ENCODE assay signal across 14 cellular contexts in genomic region chr20:37567671-37568588, GRCh38. TPM values are rescaled to one million over a fixed set of nuclear protein-coding genes. Genes with fewer than 3 reads are reported as not detected.
DNase-seq lines count a peak whose midpoint lies in the region; ATAC-seq, FAIRE-seq and TF ChIP-seq lines count a peak whose summit lies in the region.
"Had no signal": no experiment of that assay in that cellular context is flagged by ENCODE, and none has a peak within 500 bp of the region (broad histone marks: within the 10 kb centered on the region; RNA-seq: fewer than 3 reads in every experiment).

No MANE protein-coding gene starts in this region.

- H3K4me2 ChIP-seq in A549 = 0 out of 3 replicates have a peak overlapping the region, but pooled peaks have one; percentile 27
- H3K4me2 ChIP-seq in H9 (ENCODE audit: insufficient read depth, insufficient read length, low read length) = peak overlapping the region; percentile 42

- H3K36me3 Mint-ChIP-seq in H9 (ENCODE audit: insufficient read depth in 1 of 3, low read depth in 3 of 3) (no peaks in the 10 kb centered on the region), glutamatergic neuron (ENCODE audit: unreplicated experiment) (no peaks in the 10 kb centered on the region)
- H3K36me3 Mint-ChIP-seq: CD8-positive, alpha-beta memory T cell had no signal

- peak overlapping the region; percentile 49 to 75 for H3K4me3 Mint-ChIP-seq in H9
- H3K4me3 Mint-ChIP-seq in glutamatergic neuron (ENCODE audit: unreplicated experiment) = peak overlapping the region; percentile 51
- H3K4me3 Mint-ChIP-seq: CD8-positive, alpha-beta memory T cell had no signal

- H3K4me1 Mint-ChIP-seq in H9 (peaks cover 32 to 45% of the 10 kb centered on the region in 2 experiments), glutamatergic neuron (ENCODE audit: low read depth, unreplicated experiment) (peaks cover 23% of the 10 kb centered on the region)

- DNase-seq in A549 (ENCODE audit: low read depth in 1 of 2, low spot score in 1 of 2) (no peak), H9 (no peak), NCI-H524 treated with DMSO at 0.1 percent for 48 hours (lab: John Stamatoyannopoulos, UW) (peak; percentile 55), glutamatergic neuron (peak; percentile 40), NAMALWA (ENCODE audit: low spot score) (no peak), DMS114 treated with DMSO at 0.1 percent for 48 hours (lab: John Stamatoyannopoulos, UW; ENCODE audit: unreplicated experiment) (no peak), A172 (ENCODE audit: low spot score) (no peak)
- DNase-seq: activated T-cell treated with anti-CD3 and anti-CD28 coated beads, Interleukin-2, amount 50 U/mL, for 1 hour; CD8-positive, alpha-beta memory T cell; SHP77; upper lobe of left lung had no signal

- no peak for TF ChIP-seq CTCF in A549 (IDR thresholded peaks at IDR 0.05)
- TF ChIP-seq CTCF in H9 (conservative IDR thresholded peaks at IDR 0.05) = no peak
- TF ChIP-seq CTCF in glutamatergic neuron (IDR thresholded peaks at IDR 0.05; ENCODE audit: partially characterized antibody, unreplicated experiment) = no peak

- no peak overlapping the region for H2BK15ac ChIP-seq in H9 (ENCODE audit: low read depth, low read length)

- H3K27ac Mint-ChIP-seq in H9 (peak overlapping the region in 2 of 3 experiments; percentile 29 to 97; a peak in 4 of 7 replicates), glutamatergic neuron (ENCODE audit: unreplicated experiment) (peak overlapping the region; percentile 41)

- FAIRE-seq in A549 (lab: Jason Lieb, UNC) = no peak
- FAIRE-seq: endometrium had no signal

- no peak for TF ChIP-seq EP300 in A549 (IDR thresholded peaks at IDR 0.05)

- ATAC-seq in A549 (no peak), HG03159 (IDR thresholded peaks at IDR 0.05; ENCODE audit: unreplicated experiment) (no peak)

- H3K9me3 ChIP-seq in A549 (peaks cover 10% of the 10 kb centered on the region; the same call in 2 of the 3 replicates), H9 (ENCODE audit: control insufficient read depth, low read depth, low read length) (no peaks in the 10 kb centered on the region)
- H3K9me3 ChIP-seq: upper lobe of left lung had no signal

- no peak overlapping the region for H3T11ph ChIP-seq in H9 (ENCODE audit: low read length)

- H3K23ac ChIP-seq in H9 (ENCODE audit: insufficient read length, low read depth, low read length) = no peak overlapping the region

- no peaks in the 10 kb centered on the region for H3K27me3 ChIP-seq in H9 (ENCODE audit: insufficient read depth, low read length)

- no peak overlapping the region for H4K5ac ChIP-seq in H9 (ENCODE audit: insufficient read length, low read depth, low read length)

- no peak overlapping the region for H3K4me3 ChIP-seq in A549
- H3K4me3 ChIP-seq: upper lobe of left lung had no signal

- H2BK12ac ChIP-seq in H9 (ENCODE audit: insufficient read length, low read depth, low read length) = no peak overlapping the region

- H3K9me3 Mint-ChIP-seq in H9 = no peaks in the 10 kb centered on the region; a peak in 2 of 5 replicates
- peaks cover 7% of the 10 kb centered on the region for H3K9me3 Mint-ChIP-seq in glutamatergic neuron (ENCODE audit: unreplicated experiment)

- no peak overlapping the region for H3K14ac ChIP-seq in H9 (ENCODE audit: insufficient read depth, low read length)

- H4K8ac ChIP-seq in H9 (replicated peaks; ENCODE audit: insufficient read length, low read depth, low read length) = no peak overlapping the region

- H3K9ac ChIP-seq in H9 (ENCODE audit: extremely low read depth, insufficient read length, low read length) = no peak overlapping the region

- H3K27ac ChIP-seq in A549 (no peak overlapping the region), H9 (ENCODE audit: insufficient read length, low read depth, low read length) (no peak overlapping the region)
- H3K27ac ChIP-seq: upper lobe of left lung had no signal

- H4K20me1 ChIP-seq in H9 (ENCODE audit: control insufficient read depth, insufficient read depth, insufficient read length) = no peaks in the 10 kb centered on the region

- H4K91ac ChIP-seq in H9 (ENCODE audit: insufficient read length, low read depth, low read length) = no peak overlapping the region

- no peak overlapping the region for H2BK5ac ChIP-seq in H9 (ENCODE audit: insufficient read length, low read length)

- no peak for TF ChIP-seq RAD21 in A549 (conservative IDR thresholded peaks at IDR 0.05 in 1 of 2, IDR thresholded peaks at IDR 0.05 in 1 of 2)

- H2BK20ac ChIP-seq in H9 (ENCODE audit: low read depth, low read length, poor library complexity, severe bottlenecking) = no peak overlapping the region

- 10% methylated on average over 13 of the region's 13 CpGs for WGBS in A549 (ENCODE audit: missing lambda C conversion rate)
- WGBS in H9 (ENCODE audit: extremely low coverage, insufficient read length, low lambda C conversion rate) = no CpG with 5 or more reads among the region's 13 CpGs

- no peak overlapping the region for H3K18ac ChIP-seq in H9 (ENCODE audit: insufficient read length, low read depth, low read length)

- no peak overlapping the region for H2AK5ac ChIP-seq in H9 (ENCODE audit: insufficient read length, low read length)

- H3K56ac ChIP-seq in H9 (ENCODE audit: insufficient read length, low read depth, low read length) = no peak overlapping the region

- no peak overlapping the region for H2BK120ac ChIP-seq in H9 (ENCODE audit: low read depth, low read length, poor library complexity, severe bottlenecking)

- no peak overlapping the region for H2AFZ ChIP-seq in H9 (ENCODE audit: low read length)

- no peaks in the 10 kb centered on the region for H3K79me1 ChIP-seq in H9 (ENCODE audit: insufficient read depth, low read depth, low read length, poor library complexity, severe bottlenecking)

- H3K23me2 ChIP-seq in H9 (ENCODE audit: insufficient read length, low read depth, low read length, poor library complexity, severe bottlenecking) = no peaks in the 10 kb centered on the region

- POLR2A ChIA-PET in A549 (lab: Yijun Ruan, JAX) = no interaction called here

- no peak for TF ChIP-seq POLR2A in A549 (IDR thresholded peaks at IDR 0.05; ENCODE audit: low read length)

- no peak overlapping the region for H3K4ac ChIP-seq in H9 (ENCODE audit: low read depth, low read length)

- H3K27me3 Mint-ChIP-seq in H9 (ENCODE audit: low read depth) (peaks cover 33% of the 10 kb centered on the region), glutamatergic neuron (ENCODE audit: unreplicated experiment) (peaks cover 5% of the 10 kb centered on the region)

- H3K79me2 ChIP-seq in H9 (ENCODE audit: insufficient read depth, low read length) = no peaks in the 10 kb centered on the region

- peaks cover 5% of the 10 kb centered on the region; the same call in 1 of the 3 replicates for H3K4me1 ChIP-seq in A549
- H3K4me1 ChIP-seq in H9 (ENCODE audit: insufficient read depth, low read length) = peaks cover 7% of the 10 kb centered on the region; the same call in 1 of the 2 replicates

- CTCF ChIA-PET in A549 (lab: Yijun Ruan, JAX) = interaction anchor here (0.9 to 4.9 kb wide), 5 partner anchors 13 to 654 kb away, joined by 3 to 51 read pairs (median 3); no protein-coding TSS in a partner anchor

TF ChIP-seq in A549, 52 proteins besides CTCF, POLR2A, EP300 and RAD21:
- TF ChIP-seq POLR2AphosphoS2 (conservative IDR thresholded peaks at IDR 0.05; ENCODE audit: low read length) (no peak), PHF8 (IDR thresholded peaks at IDR 0.05; ENCODE audit: borderline replicate concordance, low read depth) (no peak), SREBF2 (IDR thresholded peaks at IDR 0.05) (no peak), RFX5 (IDR thresholded peaks at IDR 0.05) (no peak), ZSCAN20 (CRISPR knock-in tag; IDR thresholded peaks at IDR 0.05) (no peak), ZC3H11A (IDR thresholded peaks at IDR 0.05) (no peak), FOSB (CRISPR knock-in tag; IDR thresholded peaks at IDR 0.05) (no peak), PBX3 (IDR thresholded peaks at IDR 0.05) (no peak), RARB (CRISPR knock-in tag; IDR thresholded peaks at IDR 0.05) (no peak), EHF (CRISPR knock-in tag; IDR thresholded peaks at IDR 0.05) (no peak), JUNB (IDR thresholded peaks at IDR 0.05) (no peak), CBX8 (IDR thresholded peaks at IDR 0.05) (no peak), RCOR1 (IDR thresholded peaks at IDR 0.05; ENCODE audit: low read depth, low read length) (no peak), HEYL (CRISPR knock-in tag; IDR thresholded peaks at IDR 0.05) (no peak), NFE2L2 (conservative IDR thresholded peaks at IDR 0.05; ENCODE audit: low read length) (no peak), EHMT2 (IDR thresholded peaks at IDR 0.05; ENCODE audit: low read depth) (no peak), TP53 (CRISPR knock-in tag; IDR thresholded peaks at IDR 0.05) (no peak), TFCP2L1 (CRISPR knock-in tag; IDR thresholded peaks at IDR 0.05) (no peak)
TF ChIP-seq in A549: peak in this region for 0.

RNA-seq across cellular contexts. Expression of gene BLCAP, which starts 40.3 kb away (rescaled TPM):
- polyA plus RNA-seq in A549 (2011; rRNA removed) = 48.3 and 49.0 TPM in 2 replicates
- polyA plus RNA-seq in A549 (2012; cell fraction: cytosol; rRNA removed) = 38.7 and 49.6 TPM in 2 replicates
- 40.4 and 41.5 TPM in 2 replicates for polyA plus RNA-seq in A549 (2012; cell fraction: nucleus; rRNA removed)
- polyA plus RNA-seq in A549 (2017; fragmentation: RNase III; extraction: RNeasy Plus Mini Kit Qiagen cat#74134 plus additional on column Dnase treatment) = 30.3 to 31.5 TPM (median 30.7 TPM) in 3 replicates
- 43.4 and 43.9 TPM in 2 replicates for polyA minus RNA-seq in A549 (2011; rRNA and poly(A)+ RNA removed)
- total RNA-seq in H9 (2021) = 47.7 and 54.3 TPM in 2 replicates
- total RNA-seq in glutamatergic neuron (ENCODE audit: unreplicated experiment) = 97.2 TPM
- 32.0 and 32.3 TPM in 2 replicates for total RNA-seq in A172 (2014; rRNA removed; shearing (Covaris generic))

RNA-seq across cellular contexts. Expression of gene NNAT, which starts 46.9 kb away (rescaled TPM):
- polyA plus RNA-seq in A549 (2011; rRNA removed) = not detected in 2 replicates
- not detected in 2 replicates for polyA plus RNA-seq in A549 (2012; cell fraction: cytosol; rRNA removed)
- not detected in 2 replicates for polyA plus RNA-seq in A549 (2012; cell fraction: nucleus; rRNA removed)
- polyA plus RNA-seq in A549 (2017; fragmentation: RNase III; extraction: RNeasy Plus Mini Kit Qiagen cat#74134 plus additional on column Dnase treatment) = not detected in 3 replicates
- not detected in 2 replicates for polyA minus RNA-seq in A549 (2011; rRNA and poly(A)+ RNA removed)
- 42.5 and 43.1 TPM in 2 replicates for total RNA-seq in H9 (2021)
- total RNA-seq in glutamatergic neuron (ENCODE audit: unreplicated experiment) = 1,047 TPM
- total RNA-seq in A172 (2014; rRNA removed; shearing (Covaris generic)) = not detected in 2 replicates
- total RNA-seq: lung microvascular endothelial cell had no signal
- polyA plus RNA-seq: CD8-positive, alpha-beta memory T cell had no signal

Comparison
In these comparisons a context has a peak if more than half of its experiments do, and no peak if none do; other contexts are left out.
1. DNase-seq: peak in NCI-H524 treated with DMSO at 0.1 percent for 48 hours (single experiment) and glutamatergic neuron (single experiment); none in A549 (0 of 2), H9 (single experiment), NAMALWA (single experiment), DMS114 treated with DMSO at 0.1 percent for 48 hours (single experiment) and A172 (single experiment).
2. RNA of gene NNAT, which starts 46.9 kb away (total RNA-seq): 1,047 TPM in glutamatergic neuron (single experiment) and 42.5 to 43.1 TPM in H9; not detected in A172; every median in the first group is over 10 times any median in the second.